1 cellular context compared by ENCODE assay signal in the genomic region with DNA sequence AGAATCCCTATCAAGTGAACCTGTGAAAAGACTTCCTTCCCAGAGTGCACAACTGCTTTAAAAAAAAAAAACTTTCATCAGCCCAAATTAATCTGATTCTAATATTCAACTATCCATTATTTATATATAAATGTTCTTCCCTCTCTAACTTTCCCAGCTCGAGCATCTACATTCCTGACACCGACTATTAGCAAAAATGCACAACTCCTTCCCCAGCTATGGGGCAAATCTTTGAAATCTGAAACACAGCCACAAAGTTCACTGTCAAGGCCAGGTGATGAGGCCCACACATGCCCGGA.
TF ChIP-seq lines count a peak whose summit lies in the region.

No MANE protein-coding gene starts in this region.

TF ChIP-seq in GM12878, 131 proteins besides CTCF, POLR2A, EP300 and RAD21 (continued from another document):
- TF ChIP-seq, protein P1, sequence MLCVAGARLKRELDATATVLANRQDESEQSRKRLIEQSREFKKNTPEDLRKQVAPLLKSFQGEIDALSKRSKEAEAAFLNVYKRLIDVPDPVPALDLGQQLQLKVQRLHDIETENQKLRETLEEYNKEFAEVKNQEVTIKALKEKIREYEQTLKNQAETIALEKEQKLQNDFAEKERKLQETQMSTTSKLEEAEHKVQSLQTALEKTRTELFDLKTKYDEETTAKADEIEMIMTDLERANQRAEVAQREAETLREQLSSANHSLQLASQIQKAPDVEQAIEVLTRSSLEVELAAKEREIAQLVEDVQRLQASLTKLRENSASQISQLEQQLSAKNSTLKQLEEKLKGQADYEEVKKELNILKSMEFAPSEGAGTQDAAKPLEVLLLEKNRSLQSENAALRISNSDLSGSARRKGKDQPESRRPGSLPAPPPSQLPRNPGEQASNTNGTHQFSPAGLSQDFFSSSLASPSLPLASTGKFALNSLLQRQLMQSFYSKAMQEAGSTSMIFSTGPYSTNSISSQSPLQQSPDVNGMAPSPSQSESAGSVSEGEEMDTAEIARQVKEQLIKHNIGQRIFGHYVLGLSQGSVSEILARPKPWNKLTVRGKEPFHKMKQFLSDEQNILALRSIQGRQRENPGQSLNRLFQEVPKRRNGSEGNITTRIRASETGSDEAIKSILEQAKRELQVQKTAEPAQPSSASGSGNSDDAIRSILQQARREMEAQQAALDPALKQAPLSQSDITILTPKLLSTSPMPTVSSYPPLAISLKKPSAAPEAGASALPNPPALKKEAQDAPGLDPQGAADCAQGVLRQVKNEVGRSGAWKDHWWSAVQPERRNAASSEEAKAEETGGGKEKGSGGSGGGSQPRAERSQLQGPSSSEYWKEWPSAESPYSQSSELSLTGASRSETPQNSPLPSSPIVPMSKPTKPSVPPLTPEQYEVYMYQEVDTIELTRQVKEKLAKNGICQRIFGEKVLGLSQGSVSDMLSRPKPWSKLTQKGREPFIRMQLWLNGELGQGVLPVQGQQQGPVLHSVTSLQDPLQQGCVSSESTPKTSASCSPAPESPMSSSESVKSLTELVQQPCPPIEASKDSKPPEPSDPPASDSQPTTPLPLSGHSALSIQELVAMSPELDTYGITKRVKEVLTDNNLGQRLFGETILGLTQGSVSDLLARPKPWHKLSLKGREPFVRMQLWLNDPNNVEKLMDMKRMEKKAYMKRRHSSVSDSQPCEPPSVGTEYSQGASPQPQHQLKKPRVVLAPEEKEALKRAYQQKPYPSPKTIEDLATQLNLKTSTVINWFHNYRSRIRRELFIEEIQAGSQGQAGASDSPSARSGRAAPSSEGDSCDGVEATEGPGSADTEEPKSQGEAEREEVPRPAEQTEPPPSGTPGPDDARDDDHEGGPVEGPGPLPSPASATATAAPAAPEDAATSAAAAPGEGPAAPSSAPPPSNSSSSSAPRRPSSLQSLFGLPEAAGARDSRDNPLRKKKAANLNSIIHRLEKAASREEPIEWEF (IDR thresholded peaks at IDR 0.05; ENCODE audit: insufficient replicate concordance, low read depth, low read length): no peak
- TF ChIP-seq, protein P2, sequence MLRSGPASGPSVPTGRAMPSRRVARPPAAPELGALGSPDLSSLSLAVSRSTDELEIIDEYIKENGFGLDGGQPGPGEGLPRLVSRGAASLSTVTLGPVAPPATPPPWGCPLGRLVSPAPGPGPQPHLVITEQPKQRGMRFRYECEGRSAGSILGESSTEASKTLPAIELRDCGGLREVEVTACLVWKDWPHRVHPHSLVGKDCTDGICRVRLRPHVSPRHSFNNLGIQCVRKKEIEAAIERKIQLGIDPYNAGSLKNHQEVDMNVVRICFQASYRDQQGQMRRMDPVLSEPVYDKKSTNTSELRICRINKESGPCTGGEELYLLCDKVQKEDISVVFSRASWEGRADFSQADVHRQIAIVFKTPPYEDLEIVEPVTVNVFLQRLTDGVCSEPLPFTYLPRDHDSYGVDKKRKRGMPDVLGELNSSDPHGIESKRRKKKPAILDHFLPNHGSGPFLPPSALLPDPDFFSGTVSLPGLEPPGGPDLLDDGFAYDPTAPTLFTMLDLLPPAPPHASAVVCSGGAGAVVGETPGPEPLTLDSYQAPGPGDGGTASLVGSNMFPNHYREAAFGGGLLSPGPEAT (IDR thresholded peaks at IDR 0.05; ENCODE audit: low read depth): 0 out of 2 replicates have a peak, but pooled peaks have one; percentile 16
- no peak for TF ChIP-seq CHD1 (IDR thresholded peaks at IDR 0.05; ENCODE audit: low read depth, low read length)
- no peak for TF ChIP-seq GATAD2B (conservative IDR thresholded peaks at IDR 0.05; ENCODE audit: low read depth)
- TF ChIP-seq EZH2 (IDR thresholded peaks at IDR 0.05; ENCODE audit: borderline replicate concordance, control insufficient read depth, low read depth, low read length): no peak
- peak; percentile 42; the same call in 1 of the 2 replicates for TF ChIP-seq ZNF384 (IDR thresholded peaks at IDR 0.05; ENCODE audit: borderline replicate concordance, low read depth, low read length)
- TF ChIP-seq, protein P3, sequence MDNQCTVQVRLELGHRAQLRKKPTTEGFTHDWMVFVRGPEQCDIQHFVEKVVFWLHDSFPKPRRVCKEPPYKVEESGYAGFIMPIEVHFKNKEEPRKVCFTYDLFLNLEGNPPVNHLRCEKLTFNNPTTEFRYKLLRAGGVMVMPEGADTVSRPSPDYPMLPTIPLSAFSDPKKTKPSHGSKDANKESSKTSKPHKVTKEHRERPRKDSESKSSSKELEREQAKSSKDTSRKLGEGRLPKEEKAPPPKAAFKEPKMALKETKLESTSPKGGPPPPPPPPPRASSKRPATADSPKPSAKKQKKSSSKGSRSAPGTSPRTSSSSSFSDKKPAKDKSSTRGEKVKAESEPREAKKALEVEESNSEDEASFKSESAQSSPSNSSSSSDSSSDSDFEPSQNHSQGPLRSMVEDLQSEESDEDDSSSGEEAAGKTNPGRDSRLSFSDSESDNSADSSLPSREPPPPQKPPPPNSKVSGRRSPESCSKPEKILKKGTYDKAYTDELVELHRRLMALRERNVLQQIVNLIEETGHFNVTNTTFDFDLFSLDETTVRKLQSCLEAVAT (IDR thresholded peaks at IDR 0.05): no peak
- TF ChIP-seq NFXL1 (IDR thresholded peaks at IDR 0.05; ENCODE audit: borderline replicate concordance): no peak
- TF ChIP-seq, protein P4, sequence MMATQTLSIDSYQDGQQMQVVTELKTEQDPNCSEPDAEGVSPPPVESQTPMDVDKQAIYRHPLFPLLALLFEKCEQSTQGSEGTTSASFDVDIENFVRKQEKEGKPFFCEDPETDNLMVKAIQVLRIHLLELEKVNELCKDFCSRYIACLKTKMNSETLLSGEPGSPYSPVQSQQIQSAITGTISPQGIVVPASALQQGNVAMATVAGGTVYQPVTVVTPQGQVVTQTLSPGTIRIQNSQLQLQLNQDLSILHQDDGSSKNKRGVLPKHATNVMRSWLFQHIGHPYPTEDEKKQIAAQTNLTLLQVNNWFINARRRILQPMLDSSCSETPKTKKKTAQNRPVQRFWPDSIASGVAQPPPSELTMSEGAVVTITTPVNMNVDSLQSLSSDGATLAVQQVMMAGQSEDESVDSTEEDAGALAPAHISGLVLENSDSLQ (IDR thresholded peaks at IDR 0.05): no peak
TF ChIP-seq in GM12878: peak in this region for 2.
